ENCODE assay signal across 21 cellular contexts in the genomic region with DNA sequence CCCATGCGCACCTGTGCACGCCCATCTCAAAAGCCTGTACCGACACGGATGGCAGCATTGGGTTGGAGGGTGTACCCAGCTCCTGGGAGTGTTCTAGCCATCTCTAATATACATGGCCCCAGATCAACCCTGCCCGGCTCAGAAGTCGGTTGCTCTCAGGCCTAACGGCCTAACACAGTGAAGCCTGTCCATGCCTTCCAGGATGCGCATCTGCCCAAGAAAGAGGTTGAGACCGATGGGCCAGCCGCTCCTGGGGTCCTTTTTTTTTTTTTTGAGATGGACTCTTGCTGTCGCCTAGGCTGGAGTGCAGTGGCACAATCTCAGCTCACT. TPM values are rescaled to one million over a fixed set of nuclear protein-coding genes. Genes with fewer than 3 reads are reported as not detected.
"Had no signal": no experiment of that assay in that cellular context is flagged by ENCODE, and none has a peak within 500 bp of the region (broad histone marks: within the 10 kb centered on the region; RNA-seq: fewer than 3 reads in every experiment).

No MANE protein-coding gene starts in this region.

- ATAC-seq: effector memory CD8-positive, alpha-beta T cell; gastroesophageal sphincter; left colon; left ventricle myocardium superior had no signal

- H3K4me1 ChIP-seq: gastroesophageal sphincter, right atrium auricular region, transverse colon had no signal

- H3K9me3 Mint-ChIP-seq: effector memory CD8-positive, alpha-beta T cell; naive B cell; nephron had no signal

- H3K27me3 Mint-ChIP-seq: effector memory CD8-positive, alpha-beta T cell; naive B cell had no signal

- H3K27ac ChIP-seq: esophagus squamous epithelium, gastroesophageal sphincter, neutrophil, right atrium auricular region, stomach, thoracic aorta, transverse colon had no signal

- H3K4me3 ChIP-seq: esophagus squamous epithelium, gastroesophageal sphincter, lung, right atrium auricular region, stomach, thoracic aorta, transverse colon had no signal

- H3K4me1 Mint-ChIP-seq: nephron had no signal

- H3K9me3 ChIP-seq: esophagus squamous epithelium, gastroesophageal sphincter, neutrophil, right atrium auricular region, stomach, thoracic aorta, transverse colon had no signal

- FAIRE-seq: small intestine had no signal

- H3K4me3 Mint-ChIP-seq: effector memory CD8-positive, alpha-beta T cell; naive B cell; nephron had no signal

- H3K27ac Mint-ChIP-seq: nephron had no signal

- DNase-seq: effector memory CD8-positive, alpha-beta T cell; esophagus squamous epithelium; foreskin fibroblast; glutamatergic neuron; left colon; left ventricle myocardium superior; mesenchymal stem cell; naive B cell; small intestine; stimulated activated CD4-positive, alpha-beta T cell treated with anti-CD3 and anti-CD28 coated beads, Interleukin-12 subunit alpha, Interleukin-12 subunit beta, amount 100 ng/mL, for 4 hours; stomach; substantia nigra; transverse colon had no signal

- H3K27me3 ChIP-seq: esophagus squamous epithelium, gastroesophageal sphincter, neutrophil, right atrium auricular region, stomach, transverse colon had no signal

RNA-seq across cellular contexts. Expression of gene ATP6V1C2, which starts 59.0 kb away (rescaled TPM):
- total RNA-seq: epithelial cell of proximal tubule, osteocyte had no signal
